Comparison of ENCODE assay signal across 31 cellular contexts in the genomic region with DNA sequence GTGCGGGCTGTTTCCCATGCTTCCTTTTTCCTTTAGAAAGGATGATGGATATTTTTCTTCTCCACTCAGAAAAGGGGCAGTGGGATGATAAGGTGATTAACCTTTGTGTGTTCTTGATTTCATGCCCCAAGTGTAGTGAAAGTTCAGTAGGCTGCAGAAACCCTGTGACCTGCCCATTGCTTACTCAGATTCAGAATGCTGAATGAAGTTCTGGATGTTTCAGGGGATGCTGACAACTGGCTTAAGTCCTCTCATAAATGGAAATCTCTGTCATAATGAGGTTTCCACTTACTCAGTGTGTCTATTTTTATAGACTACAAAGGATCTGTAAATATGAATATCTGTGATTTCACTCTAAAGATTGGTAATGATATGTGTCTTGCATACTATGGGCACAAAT.
A peak's percentile ranks its signal among the peaks of the same experiment; 100 is the strongest.
DNase-seq lines count a peak whose midpoint lies in the region; ATAC-seq and TF ChIP-seq lines count a peak whose summit lies in the region.
"Had no signal": no experiment of that assay in that cellular context is flagged by ENCODE, and none has a peak within 500 bp of the region (broad histone marks: within the 10 kb centered on the region; RNA-seq: fewer than 3 reads in every experiment).

No MANE protein-coding gene starts in this region.

- H3K9me3 ChIP-seq in transverse colon, result no peaks in the 10 kb centered on the region
- H3K9me3 ChIP-seq: body of pancreas, Caco-2, Peyer's patch, thoracic aorta had no signal

- H3K27ac Mint-ChIP-seq in activated T-helper 1 cell treated with anti-CD3 and anti-CD28 coated beads, Interleukin-12 subunit alpha, Interleukin-12 subunit beta, Interleukin-2, Interleukin-4 antibody, amounts not matched to agents 30 ng/mL and 10 ng/mL and 1 ng/mL, durations not matched to agents 14 hours and 24 hours and 36 hours, result peak overlapping the region; percentile 84
- H3K27ac Mint-ChIP-seq in stimulated activated memory B cell treated with anti-CD40 and anti-IgM and Interleukin-4, amounts not matched to agents 10 μg/mL and 1 μg/mL and 100 μg/mL, for 72 hours, result no peak overlapping the region
- H3K27ac Mint-ChIP-seq: endodermal cell, memory B cell, neural progenitor cell, T-helper 17 cell had no signal

- ATAC-seq in activated CD4-positive, CD25-positive, alpha-beta regulatory T cell treated with anti-CD3 and anti-CD28 coated beads, Interleukin-2, amount 50 U/mL, for 24 hours, result peak; percentile 80 to 83
- ATAC-seq in stimulated activated memory B cell treated with anti-CD40 and anti-IgM and Interleukin-4, amounts not matched to agents 10 μg/mL and 1 μg/mL and 100 μg/mL, for 72 hours, result peak; percentile 78
- ATAC-seq in HG03095 (IDR thresholded peaks at IDR 0.05; ENCODE audit: unreplicated experiment), result no peak
- ATAC-seq: body of pancreas, T-helper 17 cell had no signal

- no peak overlapping the region for H3K4me3 ChIP-seq in transverse colon
- H3K4me3 ChIP-seq: body of pancreas, GM23248, neural progenitor cell, Peyer's patch, thoracic aorta had no signal

- H3K4me3 Mint-ChIP-seq in activated T-helper 1 cell treated with anti-CD3 and anti-CD28 coated beads, Interleukin-12 subunit alpha, Interleukin-12 subunit beta, Interleukin-2, Interleukin-4 antibody, amounts not matched to agents 30 ng/mL and 10 ng/mL and 1 ng/mL, durations not matched to agents 14 hours and 24 hours and 36 hours, result no peak overlapping the region
- no peak overlapping the region for H3K4me3 Mint-ChIP-seq in stimulated activated memory B cell treated with anti-CD40 and anti-IgM and Interleukin-4, amounts not matched to agents 10 μg/mL and 1 μg/mL and 100 μg/mL, for 72 hours
- H3K4me3 Mint-ChIP-seq: central memory CD8-positive, alpha-beta T cell; endodermal cell; memory B cell; neural progenitor cell; T-helper 17 cell had no signal

- no peak overlapping the region for H3K27ac ChIP-seq in transverse colon
- H3K27ac ChIP-seq: 22Rv1, GM23248, neural progenitor cell, parathyroid adenoma, Peyer's patch, thoracic aorta had no signal

- in situ Hi-C loops in transverse colon (cut with MboI; ENCODE audit: low pct_ligation_motif_present in 1 of 4, low pct_unique_long_range_greater_than_20kb in 1 of 4, low sequenced_read_pairs in 3 of 4), result no loop called here

- no peaks in the 10 kb centered on the region for H3K9me3 Mint-ChIP-seq in activated T-helper 1 cell treated with anti-CD3 and anti-CD28 coated beads, Interleukin-12 subunit alpha, Interleukin-12 subunit beta, Interleukin-2, Interleukin-4 antibody, amounts not matched to agents 30 ng/mL and 10 ng/mL and 1 ng/mL, durations not matched to agents 14 hours and 24 hours and 36 hours
- no peaks in the 10 kb centered on the region for H3K9me3 Mint-ChIP-seq in stimulated activated memory B cell treated with anti-CD40 and anti-IgM and Interleukin-4, amounts not matched to agents 10 μg/mL and 1 μg/mL and 100 μg/mL, for 72 hours
- H3K9me3 Mint-ChIP-seq: central memory CD8-positive, alpha-beta T cell; endodermal cell; memory B cell; neural progenitor cell had no signal

- H3K4me1 Mint-ChIP-seq in activated T-helper 1 cell treated with anti-CD3 and anti-CD28 coated beads, Interleukin-12 subunit alpha, Interleukin-12 subunit beta, Interleukin-2, Interleukin-4 antibody, amounts not matched to agents 30 ng/mL and 10 ng/mL and 1 ng/mL, durations not matched to agents 14 hours and 24 hours and 36 hours (ENCODE audit: low read depth), result peaks cover 32% of the 10 kb centered on the region
- H3K4me1 Mint-ChIP-seq in stimulated activated memory B cell treated with anti-CD40 and anti-IgM and Interleukin-4, amounts not matched to agents 10 μg/mL and 1 μg/mL and 100 μg/mL, for 72 hours, result peaks cover 46% of the 10 kb centered on the region

- WGBS in transverse colon (ENCODE audit: low coverage in 1 of 2), 2 donors, result 95 to 100% methylated on average over 1 of the region's 1 CpG

- peaks cover 7% of the 10 kb centered on the region for H3K27me3 Mint-ChIP-seq in activated T-helper 1 cell treated with anti-CD3 and anti-CD28 coated beads, Interleukin-12 subunit alpha, Interleukin-12 subunit beta, Interleukin-2, Interleukin-4 antibody, amounts not matched to agents 30 ng/mL and 10 ng/mL and 1 ng/mL, durations not matched to agents 14 hours and 24 hours and 36 hours (ENCODE audit: insufficient read depth)
- H3K27me3 Mint-ChIP-seq in stimulated activated memory B cell treated with anti-CD40 and anti-IgM and Interleukin-4, amounts not matched to agents 10 μg/mL and 1 μg/mL and 100 μg/mL, for 72 hours, result no peaks in the 10 kb centered on the region
- H3K27me3 Mint-ChIP-seq: central memory CD8-positive, alpha-beta T cell; memory B cell; T-helper 17 cell had no signal

- intact Hi-C loops in activated T-helper 1 cell treated with anti-CD3 and anti-CD28 coated beads, Interleukin-12 subunit alpha, Interleukin-12 subunit beta, Interleukin-2, Interleukin-4 antibody, amounts not matched to agents 30 ng/mL and 10 ng/mL and 1 ng/mL, durations not matched to agents 14 hours and 24 hours and 36 hours (cut with micrococcal nuclease), result loop anchor here (1.0 to 2.0 kb wide), 14 partner anchors 17 to 958 kb away; no protein-coding TSS in a partner anchor
- intact Hi-C loops in transverse colon (cut with DNase I; ENCODE audit: low total_unique reads), result no loop called here

- DNase-seq in activated CD4-positive, CD25-positive, alpha-beta regulatory T cell (lab: John Stamatoyannopoulos, UW), result no peak
- peak; percentile 48 for DNase-seq in stimulated activated CD4-positive, alpha-beta T cell treated with anti-CD3 and anti-CD28 coated beads, Interleukin-15, amount 100 ng/mL, for 24 hours
- no peak for DNase-seq in stimulated activated CD4-positive, alpha-beta T cell treated with anti-CD3 and anti-CD28 coated beads, Interleukin-4, amount 100 ng/mL, for 1 hour
- DNase-seq in activated T-helper 1 cell treated with anti-CD3 and anti-CD28 coated beads, Interleukin-12 subunit alpha, Interleukin-12 subunit beta, Interleukin-2, Interleukin-4 antibody, amounts not matched to agents 30 ng/mL and 10 ng/mL and 1 ng/mL, durations not matched to agents 14 hours and 24 hours and 36 hours (ENCODE audit: low spot score), result no peak
- no peak for DNase-seq in transverse colon
- DNase-seq: activated effector memory CD4-positive, alpha-beta T cell treated with anti-CD3 and anti-CD28 coated beads, Interleukin-2, amount 50 U/mL, for 16 hours; body of pancreas; C1 segment of cervical spinal cord; Caco-2; dermis blood vessel endothelial cell; DMS53; endodermal cell; glutamatergic neuron; GM23248; IMR-90; NCI-H1436 treated with DMSO at 0.1 percent for 48 hours; NCI-H2081 treated with DMSO at 0.1 percent for 48 hours; NCI-H226; Peyer's patch; SHP77; small intestine; T-helper 17 cell had no signal

- peaks cover 3% of the 10 kb centered on the region for H3K36me3 Mint-ChIP-seq in activated T-helper 1 cell treated with anti-CD3 and anti-CD28 coated beads, Interleukin-12 subunit alpha, Interleukin-12 subunit beta, Interleukin-2, Interleukin-4 antibody, amounts not matched to agents 30 ng/mL and 10 ng/mL and 1 ng/mL, durations not matched to agents 14 hours and 24 hours and 36 hours (ENCODE audit: low read depth)
- H3K36me3 Mint-ChIP-seq in stimulated activated memory B cell treated with anti-CD40 and anti-IgM and Interleukin-4, amounts not matched to agents 10 μg/mL and 1 μg/mL and 100 μg/mL, for 72 hours, result peaks cover 12% of the 10 kb centered on the region

- no peak for TF ChIP-seq CTCF in transverse colon (IDR thresholded peaks at IDR 0.05)

- H3K4me1 ChIP-seq in transverse colon, result no peaks in the 10 kb centered on the region
- H3K4me1 ChIP-seq: body of pancreas, Caco-2, parathyroid adenoma, Peyer's patch had no signal

- no peak for TF ChIP-seq POLR2A in transverse colon (IDR thresholded peaks at IDR 0.05)

- no peaks in the 10 kb centered on the region for H3K27me3 ChIP-seq in transverse colon
- H3K27me3 ChIP-seq: body of pancreas, neural progenitor cell, Peyer's patch had no signal

- TF ChIP-seq EP300 in transverse colon (IDR thresholded peaks at IDR 0.05; ENCODE audit: low read depth), result no peak

- no peaks in the 10 kb centered on the region for H3K36me3 ChIP-seq in transverse colon
- H3K36me3 ChIP-seq: neural progenitor cell, Peyer's patch, thoracic aorta had no signal
